In the genomic region with DNA sequence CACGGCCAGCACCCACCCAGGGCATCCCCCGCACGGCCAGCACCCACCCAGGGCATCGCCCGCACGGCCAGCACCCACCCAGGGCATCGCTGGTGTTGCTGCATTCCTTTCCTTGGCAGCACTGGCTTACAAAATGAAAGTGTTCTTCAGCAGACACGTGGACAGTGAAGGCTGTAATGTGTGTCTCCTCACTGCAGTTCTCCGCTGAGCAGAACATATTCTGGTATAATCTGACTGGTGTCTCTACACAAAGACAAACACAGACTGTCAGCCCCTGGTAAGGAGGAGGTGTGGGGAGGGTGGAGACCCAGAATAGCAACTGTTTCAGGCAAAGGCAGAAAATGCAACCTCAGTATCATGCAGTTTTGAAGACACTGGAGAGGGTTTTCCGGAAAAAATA, we compare ENCODE assay signal across 30 cellular contexts. TPM values are rescaled to one million over a fixed set of nuclear protein-coding genes. Genes with fewer than 3 reads are reported as not detected.
DNase-seq lines count a peak whose midpoint lies in the region; ATAC-seq, FAIRE-seq and TF ChIP-seq lines count a peak whose summit lies in the region.
"Had no signal": no experiment of that assay in that cellular context is flagged by ENCODE, and none has a peak within 500 bp of the region (broad histone marks: within the 10 kb centered on the region; RNA-seq: fewer than 3 reads in every experiment).

No MANE protein-coding gene starts in this region.

- intact Hi-C loops in HepG2 (cut with micrococcal nuclease; ENCODE audit: unreplicated experiment) (no loop called here), right lobe of liver (cut with DNase I) (no loop called here)

- CTCF ChIA-PET in HepG2 (lab: Yijun Ruan, JAX; ENCODE audit: low intra/inter-chr PET ratio, low total read pairs): no interaction called here

- POLR2A ChIA-PET in HepG2 (lab: Yijun Ruan, JAX): no interaction called here

- no peak for ATAC-seq in HepG2
- no peak for ATAC-seq in right lobe of liver
- peak; percentile 52 for ATAC-seq in SK-N-SH treated with all-trans-retinoic acid at 6 μM for 48 hours
- ATAC-seq in HG02938 (IDR thresholded peaks at IDR 0.05; ENCODE audit: unreplicated experiment): no peak
- ATAC-seq: GM12878, PC-3 had no signal

- H3K9me3 ChIP-seq in HepG2 (ENCODE audit: low read length) (no peaks in the 10 kb centered on the region), right lobe of liver (no peaks in the 10 kb centered on the region), neutrophil (no peaks in the 10 kb centered on the region)
- H3K9me3 ChIP-seq: HAP-1 had no signal

- no peak for TF ChIP-seq RAD21 in HepG2 (CRISPR knock-in tag; IDR thresholded peaks at IDR 0.05)

- WGBS in HepG2 (ENCODE audit: low lambda C conversion rate): 81% methylated on average over 8 of the region's 10 CpGs
- WGBS in right lobe of liver (ENCODE audit: insufficient coverage, low coverage, low lambda C conversion rate, missing lambda C conversion rate): 91% methylated on average over 9 of the region's 10 CpGs

- H3K4me1 ChIP-seq in HepG2 (ENCODE audit: insufficient read depth, low read length) (peaks cover 15% of the 10 kb centered on the region), right lobe of liver (no peaks in the 10 kb centered on the region), neutrophil (ENCODE audit: control insufficient read depth in 1 of 2, insufficient read depth in 1 of 2, low read depth in 1 of 2, low read length in 1 of 2) (peaks cover 50 to 69% of the 10 kb centered on the region in 2 experiments)
- H3K4me1 ChIP-seq: HAP-1 had no signal

- H3K27ac ChIP-seq in HepG2 (ENCODE audit: extremely low read length, insufficient read depth, low read length) (no peak overlapping the region), right lobe of liver (no peak overlapping the region), neutrophil (peak overlapping the region; percentile 51)
- H3K27ac ChIP-seq: 22Rv1; BLaER1 treated with 17β-estradiol and CSF1 and Interleukin-3, amounts not matched to agents 10 nM and 100 nM; SK-N-MC had no signal

- H3K27me3 ChIP-seq in HepG2 (ENCODE audit: control insufficient read depth in 1 of 2, insufficient read depth in 2 of 2, low read length in 2 of 2) (no peaks in the 10 kb centered on the region; a peak in 1 of 5 replicates), right lobe of liver (no peaks in the 10 kb centered on the region), neutrophil (no peaks in the 10 kb centered on the region)
- H3K27me3 ChIP-seq: BLaER1 treated with 17β-estradiol and CSF1 and Interleukin-3, amounts not matched to agents 10 nM and 100 nM had no signal

- no peak overlapping the region for H2AFZ ChIP-seq in HepG2 (ENCODE audit: low read length)

- no peak for DNase-seq in HepG2 (ENCODE audit: low spot score)
- no peak for DNase-seq in right lobe of liver
- no peak for DNase-seq in NCI-H69 (lab: John Stamatoyannopoulos, UW)
- DNase-seq in NOMO-1 treated with dmso at 0.1 percent for 144 hours (lab: John Stamatoyannopoulos, UW; ENCODE audit: unreplicated experiment): no peak
- no peak for DNase-seq in SHP77 (lab: John Stamatoyannopoulos, UW)
- DNase-seq: CD4-positive, alpha-beta T cell; COR-L47; EL; GDM1; GOT3; IMR-90; NCI-H1092; NCI-H1417 treated with DMSO at 0.1 percent for 48 hours; NCI-H187; NCI-H2081 treated with DMSO at 0.1 percent for 48 hours; NCI-H2171; NCI-H226; NCI-H510A treated with DMSO at 0.1 percent for 48 hours; NCI-H774; PC-3; RPMI8226; SHP77 treated with DMSO at 0.1 percent for 48 hours had no signal

- H3K4me2 ChIP-seq in HepG2 (ENCODE audit: low read depth, low read length): peak overlapping the region; percentile 7; the same call in 1 of the 2 replicates
- H3K4me2 ChIP-seq: BLaER1 treated with 17β-estradiol and CSF1 and Interleukin-3, amounts not matched to agents 10 nM and 100 nM had no signal

- in situ Hi-C loops in HepG2 (cut with HindIII; ENCODE audit: extremely low pct_ligation_motif_present, low pct_unique_long_range_greater_than_20kb): no loop called here

- TF ChIP-seq CTCF in HepG2 (CRISPR knock-in tag; IDR thresholded peaks at IDR 0.05) (no peak), right lobe of liver (IDR thresholded peaks at IDR 0.05) (no peak), neutrophil (IDR thresholded peaks at IDR 0.05) (no peak)

- H3K9ac ChIP-seq in HepG2 (ENCODE audit: insufficient read depth, low read depth, low read length): no peak overlapping the region
- H3K9ac ChIP-seq: BLaER1 treated with 17β-estradiol and CSF1 and Interleukin-3, amounts not matched to agents 10 nM and 100 nM had no signal

- no peaks in the 10 kb centered on the region for H4K20me1 ChIP-seq in HepG2 (ENCODE audit: insufficient read depth, low read length)
- H4K20me1 ChIP-seq: BLaER1 treated with 17β-estradiol and CSF1 and Interleukin-3, amounts not matched to agents 10 nM and 100 nM had no signal

- H3K36me3 ChIP-seq in HepG2 (replicated peaks in 1 of 2; ENCODE audit: control insufficient read depth in 1 of 2, insufficient read depth in 2 of 2, low read length in 2 of 2) (no peaks in the 10 kb centered on the region), right lobe of liver (no peaks in the 10 kb centered on the region), neutrophil (no peaks in the 10 kb centered on the region)
- H3K36me3 ChIP-seq: BLaER1 treated with 17β-estradiol and CSF1 and Interleukin-3, amounts not matched to agents 10 nM and 100 nM; HAP-1 had no signal

- H3K79me2 ChIP-seq in HepG2 (ENCODE audit: insufficient read depth, low read length): no peaks in the 10 kb centered on the region

- no TSS peak for BruUV-seq in HepG2 (replicated peaks; lab: Mats Ljungman, UMichigan)

- TF ChIP-seq EP300 in HepG2 (IDR thresholded peaks at IDR 0.05; ENCODE audit: low read depth in 2 of 2, low read length in 2 of 2): no peak
- TF ChIP-seq EP300 in HepG2 (CRISPR knock-in tag; IDR thresholded peaks at IDR 0.05; ENCODE audit: borderline replicate concordance): no peak

- TF ChIP-seq POLR2A in HepG2 (IDR thresholded peaks at IDR 0.05; ENCODE audit: insufficient read depth in 1 of 2, low read depth in 2 of 2, low read length in 2 of 2): no peak
- no peak for TF ChIP-seq POLR2A in right lobe of liver (IDR thresholded peaks at IDR 0.05)

- FAIRE-seq in HepG2 (lab: Jason Lieb, UNC): no peak
- FAIRE-seq: GM12878 had no signal

- H3K4me3 ChIP-seq in HepG2 (replicated peaks in 1 of 3; ENCODE audit: insufficient read depth in 1 of 3, low read depth in 2 of 3, low read length in 3 of 3) (no peak overlapping the region), right lobe of liver (no peak overlapping the region), neutrophil (ENCODE audit: low read depth in 1 of 2, low read length in 1 of 2) (no peak overlapping the region)
- H3K4me3 ChIP-seq: BLaER1 treated with 17β-estradiol and CSF1 and Interleukin-3, amounts not matched to agents 10 nM and 100 nM; GM12878; HAP-1; SK-N-MC had no signal

RNA-seq across cellular contexts. Expression of gene LYPD8, which starts 7.3 kb away (rescaled TPM):
- not detected in 2 replicates for total RNA-seq in HepG2 (2016; rRNA removed; fragmentation: Illumina TruSeq; extraction: Trizol)
- total RNA-seq in HepG2 (2016; cell fraction: cytosol; rRNA removed; fragmentation: Illumina TruSeq; extraction: Trizol; ENCODE audit: low read depth): not detected in 2 replicates
- total RNA-seq in HepG2 (2016; cell fraction: insoluble cytoplasmic fraction; rRNA removed; fragmentation: Illumina TruSeq; extraction: Trizol): not detected in 2 replicates
- total RNA-seq in HepG2 (2016; cell fraction: membrane; rRNA removed; fragmentation: Illumina TruSeq; extraction: Trizol): not detected in 2 replicates
- total RNA-seq in HepG2 (2016; cell fraction: nucleus; rRNA removed; fragmentation: Illumina TruSeq; extraction: Trizol): not detected in 2 replicates
- not detected in 2 replicates for polyA plus RNA-seq in HepG2 (2011; rRNA removed)
- not detected in 2 replicates for polyA plus RNA-seq in HepG2 (2011; cell fraction: cytosol; rRNA removed)
- polyA plus RNA-seq in HepG2 (2011; cell fraction: nucleus; rRNA removed): not detected in 2 replicates
- polyA plus RNA-seq in HepG2 (2012): not detected in 2 replicates
- not detected in 2 replicates for polyA plus RNA-seq in HepG2 (2016; cell fraction: cytosol; fragmentation: Illumina TruSeq; extraction: Trizol; ENCODE audit: low read depth)
- polyA plus RNA-seq in HepG2 (2016; cell fraction: insoluble cytoplasmic fraction; fragmentation: Illumina TruSeq; extraction: Trizol; ENCODE audit: low read depth): not detected in 2 replicates
- not detected in 2 replicates for polyA plus RNA-seq in HepG2 (2016; cell fraction: membrane; fragmentation: Illumina TruSeq; extraction: Trizol; ENCODE audit: low read depth)
- not detected in 2 replicates for polyA plus RNA-seq in HepG2 (2016; cell fraction: nucleus; fragmentation: Illumina TruSeq; extraction: Trizol; ENCODE audit: insufficient read depth, low read depth)
- 0.35 TPM in 1 of 2 replicates, not detected in the other for polyA minus RNA-seq in HepG2 (2011; rRNA and poly(A)+ RNA removed; ENCODE audit: low replicate concordance)
- polyA minus RNA-seq in HepG2 (2011; cell fraction: cytosol; rRNA and poly(A)+ RNA removed): not detected in 2 replicates
- polyA minus RNA-seq in HepG2 (2011; cell fraction: nucleus; rRNA and poly(A)+ RNA removed): not detected in 2 replicates
- total RNA-seq in right lobe of liver: not detected
- total RNA-seq: CD4-positive, alpha-beta T cell; IMR-90; PC-3 had no signal
- polyA plus RNA-seq: IMR-90 had no signal

RNA-seq across cellular contexts. Expression of gene OR14I1, which starts 45.6 kb away (rescaled TPM):
- total RNA-seq in HepG2 (2016; rRNA removed; fragmentation: Illumina TruSeq; extraction: Trizol) (not detected in 2 replicates), right lobe of liver (not detected)
- not detected in 2 replicates for total RNA-seq in HepG2 (2016; cell fraction: cytosol; rRNA removed; fragmentation: Illumina TruSeq; extraction: Trizol; ENCODE audit: low read depth)
- total RNA-seq in HepG2 (2016; cell fraction: insoluble cytoplasmic fraction; rRNA removed; fragmentation: Illumina TruSeq; extraction: Trizol): not detected in 2 replicates
- total RNA-seq in HepG2 (2016; cell fraction: membrane; rRNA removed; fragmentation: Illumina TruSeq; extraction: Trizol): not detected in 2 replicates
- total RNA-seq in HepG2 (2016; cell fraction: nucleus; rRNA removed; fragmentation: Illumina TruSeq; extraction: Trizol): not detected in 2 replicates
- polyA plus RNA-seq in HepG2 (2011; rRNA removed): not detected in 2 replicates
- not detected in 2 replicates for polyA plus RNA-seq in HepG2 (2011; cell fraction: cytosol; rRNA removed)
- polyA plus RNA-seq in HepG2 (2011; cell fraction: nucleus; rRNA removed): not detected in 2 replicates
- polyA plus RNA-seq in HepG2 (2012): not detected in 2 replicates
- not detected in 2 replicates for polyA plus RNA-seq in HepG2 (2016; cell fraction: cytosol; fragmentation: Illumina TruSeq; extraction: Trizol; ENCODE audit: low read depth)
- not detected in 2 replicates for polyA plus RNA-seq in HepG2 (2016; cell fraction: insoluble cytoplasmic fraction; fragmentation: Illumina TruSeq; extraction: Trizol; ENCODE audit: low read depth)
- polyA plus RNA-seq in HepG2 (2016; cell fraction: membrane; fragmentation: Illumina TruSeq; extraction: Trizol; ENCODE audit: low read depth): not detected in 2 replicates
- polyA plus RNA-seq in HepG2 (2016; cell fraction: nucleus; fragmentation: Illumina TruSeq; extraction: Trizol; ENCODE audit: insufficient read depth, low read depth): not detected in 2 replicates
- polyA minus RNA-seq in HepG2 (2011; rRNA and poly(A)+ RNA removed; ENCODE audit: low replicate concordance): not detected in 2 replicates
- not detected in 2 replicates for polyA minus RNA-seq in HepG2 (2011; cell fraction: cytosol; rRNA and poly(A)+ RNA removed)
- not detected in 2 replicates for polyA minus RNA-seq in HepG2 (2011; cell fraction: nucleus; rRNA and poly(A)+ RNA removed)
- total RNA-seq: CD4-positive, alpha-beta T cell; IMR-90; PC-3 had no signal
- polyA plus RNA-seq: IMR-90 had no signal
